ENCODE assay signal across 28 cellular contexts in genomic region chr6:45302832-45303231, GRCh38.
"Had no signal": no experiment of that assay in that cellular context is flagged by ENCODE, and none has a peak within 500 bp of the region (broad histone marks: within the 10 kb centered on the region; RNA-seq: fewer than 3 reads in every experiment).

No MANE protein-coding gene starts in this region.

- H3K27ac ChIP-seq: neural progenitor cell, ovary, parathyroid adenoma, psoas muscle, right lobe of liver, sigmoid colon, stomach, thoracic aorta, thyroid gland, tibial nerve, upper lobe of left lung, vagina had no signal

- H3K4me1 Mint-ChIP-seq: natural killer cell, nephron, neural progenitor cell had no signal

- ATAC-seq: natural killer cell; psoas muscle; right cardiac atrium; right lobe of liver; stimulated activated effector memory CD8-positive, alpha-beta T cell treated with anti-CD3 and anti-CD28 coated beads, Interleukin-12 subunit alpha, Interleukin-12 subunit beta, amount 100 ng/mL, for 72 hours; stimulated activated naive B cell treated with anti-CD40 and anti-IgM and Interleukin-4, amounts not matched to agents 10 μg/mL and 1 μg/mL and 100 μg/mL, for 72 hours had no signal

- H3K36me3 ChIP-seq: neural progenitor cell, ovary, right lobe of liver, sigmoid colon, stomach, thoracic aorta, thyroid gland, upper lobe of left lung, vagina had no signal

- H3K27ac Mint-ChIP-seq: natural killer cell; nephron; neural progenitor cell; progenitor cell of endocrine pancreas; stimulated activated effector memory CD8-positive, alpha-beta T cell treated with anti-CD3 and anti-CD28 coated beads, Interleukin-12 subunit alpha, Interleukin-12 subunit beta, amount 100 ng/mL, for 72 hours; stimulated activated naive B cell treated with anti-CD40 and anti-IgM and Interleukin-4, amounts not matched to agents 10 μg/mL and 1 μg/mL and 100 μg/mL, for 72 hours; stimulated activated naive CD8-positive, alpha-beta T cell treated with anti-CD3 and anti-CD28 coated beads, Interleukin-15, Interleukin-2, amounts not matched to agents 100 ng/mL and 50 ng/mL, for 24 hours had no signal

- H3K36me3 Mint-ChIP-seq: natural killer cell had no signal

- H3K4me3 Mint-ChIP-seq: natural killer cell; nephron; neural progenitor cell; stimulated activated effector memory CD8-positive, alpha-beta T cell treated with anti-CD3 and anti-CD28 coated beads, Interleukin-12 subunit alpha, Interleukin-12 subunit beta, amount 100 ng/mL, for 72 hours; stimulated activated naive B cell treated with anti-CD40 and anti-IgM and Interleukin-4, amounts not matched to agents 10 μg/mL and 1 μg/mL and 100 μg/mL, for 72 hours; stimulated activated naive CD8-positive, alpha-beta T cell treated with anti-CD3 and anti-CD28 coated beads, Interleukin-15, Interleukin-2, amounts not matched to agents 100 ng/mL and 50 ng/mL, for 24 hours had no signal

- H3K27me3 Mint-ChIP-seq: progenitor cell of endocrine pancreas; stimulated activated naive B cell treated with anti-CD40 and anti-IgM and Interleukin-4, amounts not matched to agents 10 μg/mL and 1 μg/mL and 100 μg/mL, for 72 hours; stimulated activated naive CD8-positive, alpha-beta T cell treated with anti-CD3 and anti-CD28 coated beads, Interleukin-15, Interleukin-2, amounts not matched to agents 100 ng/mL and 50 ng/mL, for 24 hours had no signal

- DNase-seq: natural killer cell; occipital lobe; ovary; posterior cingulate gyrus; psoas muscle; right cardiac atrium; right lobe of liver; sigmoid colon; small intestine; stimulated activated CD4-positive, alpha-beta T cell treated with anti-CD3 and anti-CD28 coated beads, Interleukin-15, amount 100 ng/mL, for 24 hours; stimulated activated CD4-positive, alpha-beta T cell treated with anti-CD3 and anti-CD28 coated beads, Interleukin-2, amount 100 ng/mL, for 24 hours; stimulated activated CD4-positive, alpha-beta T cell treated with anti-CD3 and anti-CD28 coated beads, Interleukin-2, amount 100 ng/mL, for 48 hours; stimulated activated CD4-positive, alpha-beta T cell treated with anti-CD3 and anti-CD28 coated beads, Interleukin-4, amount 100 ng/mL, for 24 hours; stimulated activated naive B cell treated with anti-CD40 and anti-IgM and Interleukin-4, amounts not matched to agents 10 μg/mL and 1 μg/mL and 100 μg/mL, for 72 hours; stimulated activated naive CD4-positive, alpha-beta T cell treated with Interleukin-2 at 50 U/mL for 16 hours; stomach; thyroid gland; trophoblast cell; upper lobe of left lung had no signal

- H3K9me3 Mint-ChIP-seq: natural killer cell; stimulated activated effector memory CD8-positive, alpha-beta T cell treated with anti-CD3 and anti-CD28 coated beads, Interleukin-12 subunit alpha, Interleukin-12 subunit beta, amount 100 ng/mL, for 72 hours had no signal

- H3K9me3 ChIP-seq: ovary, psoas muscle, right lobe of liver, thoracic aorta, thyroid gland, upper lobe of left lung, vagina had no signal
